8 cellular contexts compared by ENCODE assay signal in genomic region chr7:150756858-150757257, GRCh38. TPM values are rescaled to one million over a fixed set of nuclear protein-coding genes. Genes with fewer than 3 reads are reported as not detected.
DNase-seq lines count a peak whose midpoint lies in the region; ATAC-seq, FAIRE-seq and TF ChIP-seq lines count a peak whose summit lies in the region.

No MANE protein-coding gene starts in this region.

- H3K27ac ChIP-seq in IMR-90 (ENCODE audit: insufficient read depth, low read length) (no peak overlapping the region), coronary artery (no peak overlapping the region)

- H3K4me3 ChIP-seq in IMR-90 (ENCODE audit: insufficient read depth, low read depth, low read length) (no peak overlapping the region), coronary artery (no peak overlapping the region)

- no peak for FAIRE-seq in D721Med (lab: Jason Lieb, UNC)

- no CpG with 5 or more reads among the region's 1 CpG for WGBS in IMR-90 (ENCODE audit: extremely low coverage in 2 of 2, insufficient read length in 1 of 2), 2 experiments

- DNase-seq in D721Med (ENCODE audit: insufficient read length, low spot score): no peak
- DNase-seq in IMR-90: no peak
- no peak for DNase-seq in activated naive CD8-positive, alpha-beta T cell treated with anti-CD3 and anti-CD28 coated beads for 36 hours
- peak; percentile 20 for DNase-seq in midbrain (lab: John Stamatoyannopoulos, UW)
- DNase-seq in coronary artery (ENCODE audit: low spot score): no peak

- CTCF ChIA-PET in IMR-90 (lab: Yijun Ruan, JAX): interaction anchor here (1.0 kb wide), 1 partner anchor 10 kb away, joined by 3 read pairs; no protein-coding TSS in a partner anchor

- H3K14ac ChIP-seq in IMR-90 (replicated peaks; ENCODE audit: low read depth, low read length): no peak overlapping the region

- H3K4me1 ChIP-seq in IMR-90 (ENCODE audit: control insufficient read depth, insufficient read depth, low read length): no peaks in the 10 kb centered on the region

- no peaks in the 10 kb centered on the region for H3K79me1 ChIP-seq in IMR-90 (ENCODE audit: low read depth in 1 of 2, low read length in 2 of 2)

- in situ Hi-C loops in IMR-90 (cut with MboI; ENCODE audit: low sequenced_read_pairs): no loop called here

- peaks cover 56% of the 10 kb centered on the region for H3K4me1 Mint-ChIP-seq in activated naive CD8-positive, alpha-beta T cell treated with anti-CD3 and anti-CD28 coated beads for 36 hours

- no peak overlapping the region for H4K8ac ChIP-seq in IMR-90 (ENCODE audit: low read depth in 2 of 2, low read length in 2 of 2)

- no peak overlapping the region for H2BK5ac ChIP-seq in IMR-90 (ENCODE audit: low read depth, low read length, poor library complexity, severe bottlenecking)

- no peak overlapping the region for H2BK120ac ChIP-seq in IMR-90 (ENCODE audit: low read depth, low read length)

- H3K23ac ChIP-seq in IMR-90 (ENCODE audit: low read depth, low read length): no peak overlapping the region

- peaks cover 6% of the 10 kb centered on the region for H3K36me3 Mint-ChIP-seq in activated naive CD8-positive, alpha-beta T cell treated with anti-CD3 and anti-CD28 coated beads for 36 hours

- H3K4ac ChIP-seq in IMR-90 (ENCODE audit: low read depth, low read length): no peak overlapping the region

- dilution Hi-C loops in IMR-90 (cut with HindIII; ENCODE audit: low sequenced_read_pairs, unreplicated experiment): no loop called here

- no TSS peak for BruUV-seq in IMR-90 (replicated peaks; lab: Mats Ljungman, UMichigan)

- TF ChIP-seq CTCF in D721Med (IDR thresholded peaks at IDR 0.05; ENCODE audit: insufficient read depth, missing control alignments) (peak; percentile 18), IMR-90 (conservative IDR thresholded peaks at IDR 0.05; ENCODE audit: low read depth, low read length) (peak; percentile 14; the same call in 1 of the 2 replicates), coronary artery (IDR thresholded peaks at IDR 0.05) (no peak)

- no peak overlapping the region for H3K18ac ChIP-seq in IMR-90 (ENCODE audit: low read depth, low read length)

- H3K9me1 ChIP-seq in IMR-90 (ENCODE audit: insufficient read depth, low read length): no peaks in the 10 kb centered on the region

- H3K27me3 ChIP-seq in IMR-90 (ENCODE audit: control insufficient read depth, insufficient read depth, low read length): no peaks in the 10 kb centered on the region

- H3K9me3 Mint-ChIP-seq in activated naive CD8-positive, alpha-beta T cell treated with anti-CD3 and anti-CD28 coated beads for 36 hours: peaks cover 9% of the 10 kb centered on the region

- H4K20me1 ChIP-seq in IMR-90 (ENCODE audit: insufficient read depth, low read length): no peaks in the 10 kb centered on the region

- H2AK5ac ChIP-seq in IMR-90 (ENCODE audit: low read depth, low read length): no peak overlapping the region

- no peak overlapping the region for H3K56ac ChIP-seq in IMR-90 (ENCODE audit: extremely low read depth, insufficient read depth, low read length)

- H3K27ac Mint-ChIP-seq in activated naive CD8-positive, alpha-beta T cell treated with anti-CD3 and anti-CD28 coated beads for 36 hours: peak overlapping the region; percentile 97

- peak overlapping the region; percentile 73 for H3K4me3 Mint-ChIP-seq in activated naive CD8-positive, alpha-beta T cell treated with anti-CD3 and anti-CD28 coated beads for 36 hours

- ATAC-seq in IMR-90 (ENCODE audit: low read depth): 0 out of 2 replicates have a peak, but pooled peaks have one; percentile 31
- ATAC-seq in GM19023 (IDR thresholded peaks at IDR 0.05; ENCODE audit: unreplicated experiment): no peak
- ATAC-seq in GM19455 (IDR thresholded peaks at IDR 0.05; ENCODE audit: unreplicated experiment): no peak
- ATAC-seq in HG03139 (IDR thresholded peaks at IDR 0.05; ENCODE audit: unreplicated experiment): no peak

- no peak overlapping the region for H4K5ac ChIP-seq in IMR-90 (ENCODE audit: low read depth, low read length)

- POLR2A ChIA-PET in IMR-90 (lab: Charles Lee; ENCODE audit: unreplicated experiment): no interaction called here

- H4K91ac ChIP-seq in IMR-90 (ENCODE audit: insufficient read depth, low read depth, low read length): no peak overlapping the region

- H2BK15ac ChIP-seq in IMR-90 (ENCODE audit: low read depth, low read length): no peak overlapping the region

- intact Hi-C loops in IMR-90 (cut with micrococcal nuclease): loop anchor here (10.0 kb wide), 1 partner anchor 472 kb away; no protein-coding TSS in a partner anchor

- H2AFZ ChIP-seq in IMR-90 (replicated peaks; ENCODE audit: low read length, poor library complexity): no peak overlapping the region

- no peak overlapping the region for H2BK20ac ChIP-seq in IMR-90 (ENCODE audit: low read depth, low read length)

- H3K4me2 ChIP-seq in IMR-90 (ENCODE audit: low read depth, low read length): no peak overlapping the region

- H3K9me3 ChIP-seq in IMR-90 (ENCODE audit: control insufficient read depth, insufficient read depth, low read length): no peaks in the 10 kb centered on the region

- TF ChIP-seq POLR2A in IMR-90 (IDR thresholded peaks at IDR 0.05; ENCODE audit: low read depth, low read length): no peak

- H3K27me3 Mint-ChIP-seq in activated naive CD8-positive, alpha-beta T cell treated with anti-CD3 and anti-CD28 coated beads for 36 hours: no peaks in the 10 kb centered on the region

- no peak overlapping the region for H3K9ac ChIP-seq in IMR-90 (ENCODE audit: low read depth, low read length)

- H2AK9ac ChIP-seq in IMR-90 (replicated peaks; ENCODE audit: low read depth, low read length, poor library complexity): no peak overlapping the region

- TF ChIP-seq RAD21 in IMR-90 (IDR thresholded peaks at IDR 0.05; ENCODE audit: low read length): no peak

- no peaks in the 10 kb centered on the region for H3K36me3 ChIP-seq in IMR-90 (ENCODE audit: control insufficient read depth, insufficient read depth, low read length)

TF ChIP-seq in IMR-90, 13 proteins besides CTCF, POLR2A, EP300 and RAD21:
- TF ChIP-seq RFX5 (IDR thresholded peaks at IDR 0.05; ENCODE audit: low read depth, low read length): no peak
- TF ChIP-seq, protein P1, sequence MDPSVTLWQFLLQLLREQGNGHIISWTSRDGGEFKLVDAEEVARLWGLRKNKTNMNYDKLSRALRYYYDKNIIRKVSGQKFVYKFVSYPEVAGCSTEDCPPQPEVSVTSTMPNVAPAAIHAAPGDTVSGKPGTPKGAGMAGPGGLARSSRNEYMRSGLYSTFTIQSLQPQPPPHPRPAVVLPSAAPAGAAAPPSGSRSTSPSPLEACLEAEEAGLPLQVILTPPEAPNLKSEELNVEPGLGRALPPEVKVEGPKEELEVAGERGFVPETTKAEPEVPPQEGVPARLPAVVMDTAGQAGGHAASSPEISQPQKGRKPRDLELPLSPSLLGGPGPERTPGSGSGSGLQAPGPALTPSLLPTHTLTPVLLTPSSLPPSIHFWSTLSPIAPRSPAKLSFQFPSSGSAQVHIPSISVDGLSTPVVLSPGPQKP (IDR thresholded peaks at IDR 0.05; ENCODE audit: borderline replicate concordance, low read depth, low read length): no peak
- TF ChIP-seq RCOR1 (IDR thresholded peaks at IDR 0.05; ENCODE audit: insufficient replicate concordance, low read length): no peak
- no peak for TF ChIP-seq CHD1 (IDR thresholded peaks at IDR 0.05; ENCODE audit: low read depth, low read length)
- TF ChIP-seq MAZ (IDR thresholded peaks at IDR 0.05; ENCODE audit: borderline replicate concordance, low read depth, low read length): no peak
- TF ChIP-seq MAFK (IDR thresholded peaks at IDR 0.05; ENCODE audit: low read depth, low read length): no peak
- no peak for TF ChIP-seq FOS (IDR thresholded peaks at IDR 0.05; ENCODE audit: low read depth, low read length)
- TF ChIP-seq USF2 (IDR thresholded peaks at IDR 0.05; ENCODE audit: low read depth, low read length): no peak
- TF ChIP-seq MXI1 (IDR thresholded peaks at IDR 0.05; ENCODE audit: borderline replicate concordance, low read depth, low read length): no peak
- no peak for TF ChIP-seq CEBPB (IDR thresholded peaks at IDR 0.05; ENCODE audit: low read depth, low read length)
- no peak for TF ChIP-seq BHLHE40 (IDR thresholded peaks at IDR 0.05; ENCODE audit: low read depth, low read length)
- TF ChIP-seq NFE2L2 (IDR thresholded peaks at IDR 0.05; ENCODE audit: low read depth, low read length): no peak
- no peak for TF ChIP-seq SMC3 (IDR thresholded peaks at IDR 0.05; ENCODE audit: low read depth, low read length)

RNA-seq across cellular contexts. Expression of gene GIMAP5, which starts 19.6 kb away (rescaled TPM):
- not detected in 2 replicates for total RNA-seq in IMR-90 (2012; rRNA removed)
- not detected in 2 replicates for polyA plus RNA-seq in IMR-90 (2012; rRNA removed)
- polyA plus RNA-seq in IMR-90 (2012; cell fraction: cytosol; rRNA removed): not detected in 2 replicates
- polyA plus RNA-seq in IMR-90 (2012; cell fraction: nucleus; rRNA removed; ENCODE audit: low replicate concordance): not detected in 2 replicates
- total RNA-seq in activated naive CD8-positive, alpha-beta T cell treated with anti-CD3 and anti-CD28 coated beads for 36 hours: 10 to 100 TPM; 47.1 to 48.2 TPM

RNA-seq across cellular contexts. Expression of gene GIMAP1, which starts 40.4 kb away (rescaled TPM):
- not detected in 2 replicates for total RNA-seq in IMR-90 (2012; rRNA removed)
- not detected in 2 replicates for polyA plus RNA-seq in IMR-90 (2012; rRNA removed)
- not detected in 2 replicates for polyA plus RNA-seq in IMR-90 (2012; cell fraction: cytosol; rRNA removed)
- polyA plus RNA-seq in IMR-90 (2012; cell fraction: nucleus; rRNA removed; ENCODE audit: low replicate concordance): not detected in 2 replicates
- 1 to 10 TPM; 6.1 to 6.2 TPM for total RNA-seq in activated naive CD8-positive, alpha-beta T cell treated with anti-CD3 and anti-CD28 coated beads for 36 hours

RNA-seq across cellular contexts. Expression of gene TMEM176B, which starts 43.3 kb away (rescaled TPM):
- total RNA-seq in IMR-90 (2012; rRNA removed): not detected in 2 replicates
- not detected in 2 replicates for polyA plus RNA-seq in IMR-90 (2012; rRNA removed)
- 0.07 TPM in 1 of 2 replicates, not detected in the other for polyA plus RNA-seq in IMR-90 (2012; cell fraction: cytosol; rRNA removed)
- 0.14 TPM in 1 of 2 replicates, not detected in the other for polyA plus RNA-seq in IMR-90 (2012; cell fraction: nucleus; rRNA removed; ENCODE audit: low replicate concordance)
- total RNA-seq in activated naive CD8-positive, alpha-beta T cell treated with anti-CD3 and anti-CD28 coated beads for 36 hours: not detected

RNA-seq across cellular contexts. Expression of gene TMEM176A, which starts 43.7 kb away (rescaled TPM):
- not detected in 2 replicates for total RNA-seq in IMR-90 (2012; rRNA removed)
- not detected in 2 replicates for polyA plus RNA-seq in IMR-90 (2012; rRNA removed)
- not detected in 2 replicates for polyA plus RNA-seq in IMR-90 (2012; cell fraction: cytosol; rRNA removed)
- not detected in 2 replicates for polyA plus RNA-seq in IMR-90 (2012; cell fraction: nucleus; rRNA removed; ENCODE audit: low replicate concordance)
- total RNA-seq in activated naive CD8-positive, alpha-beta T cell treated with anti-CD3 and anti-CD28 coated beads for 36 hours: not detected

Comparison
In these comparisons a context has a peak if more than half of its experiments do, and no peak if none do; other contexts are left out.
1. RNA of gene GIMAP5, which starts 19.6 kb away (total RNA-seq): 47.1 to 48.2 TPM in activated naive CD8-positive, alpha-beta T cell treated with anti-CD3 and anti-CD28 coated beads for 36 hours; not detected in IMR-90; every median in the first group is over 10 times any median in the second.